Comparison of ENCODE assay signal across 18 cellular contexts in genomic region chr1:203572134-203572625, GRCh38. TPM values are rescaled to one million over a fixed set of nuclear protein-coding genes. Genes with fewer than 3 reads are reported as not detected.
DNase-seq lines count a peak whose midpoint lies in the region; ATAC-seq and TF ChIP-seq lines count a peak whose summit lies in the region.
"Had no signal": no experiment of that assay in that cellular context is flagged by ENCODE, and none has a peak within 500 bp of the region (broad histone marks: within the 10 kb centered on the region; RNA-seq: fewer than 3 reads in every experiment).

No MANE protein-coding gene starts in this region.

- TF ChIP-seq CTCF in HFFc6 (IDR thresholded peaks at IDR 0.05) (no peak), brain (conservative IDR thresholded peaks at IDR 0.05) (no peak), progenitor cell of endocrine pancreas (IDR thresholded peaks at IDR 0.05; ENCODE audit: unreplicated experiment) (no peak)

- H3K36me3 Mint-ChIP-seq in HFFc6 (ENCODE audit: low read depth) (no peaks in the 10 kb centered on the region), brain (no peaks in the 10 kb centered on the region), progenitor cell of endocrine pancreas (ENCODE audit: insufficient read depth) (no peaks in the 10 kb centered on the region)

- no peak for DNase-seq in HFFc6
- DNase-seq in iPS-NIHi11 (ENCODE audit: low spot score): peak; percentile 68
- no peak for DNase-seq in progenitor cell of endocrine pancreas (ENCODE audit: low spot score, unreplicated experiment)
- no peak for DNase-seq in RKO (ENCODE audit: low spot score)
- no peak for DNase-seq in NCI-H2081 treated with DMSO at 0.1 percent for 48 hours (lab: John Stamatoyannopoulos, UW)
- DNase-seq: activated naive CD4-positive, alpha-beta T cell treated with anti-CD3 and anti-CD28 coated beads for 36 hours; C1 segment of cervical spinal cord; cerebellar nuclear complex; DND-41; NCI-H187; NCI-H82; SHP77; sigmoid colon had no signal

- H3K4me1 Mint-ChIP-seq in HFFc6 (ENCODE audit: low read depth) (peaks cover 34% of the 10 kb centered on the region), brain (peaks cover 40% of the 10 kb centered on the region), progenitor cell of endocrine pancreas (ENCODE audit: low read depth) (no peaks in the 10 kb centered on the region)

- H3K9me3 Mint-ChIP-seq in HFFc6 (no peaks in the 10 kb centered on the region), brain (no peaks in the 10 kb centered on the region), progenitor cell of endocrine pancreas (ENCODE audit: low read depth) (no peaks in the 10 kb centered on the region)
- H3K9me3 Mint-ChIP-seq: activated naive CD4-positive, alpha-beta T cell treated with anti-CD3 and anti-CD28 coated beads for 36 hours; stimulated activated naive CD8-positive, alpha-beta T cell treated with anti-CD3 and anti-CD28 coated beads, Interleukin-15, Interleukin-2, amounts not matched to agents 100 ng/mL and 50 ng/mL, for 24 hours had no signal

- peaks cover 1% of the 10 kb centered on the region; the same call in 1 of the 2 replicates for H3K27me3 Mint-ChIP-seq in HFFc6 (ENCODE audit: insufficient read depth)
- H3K27me3 Mint-ChIP-seq in brain: peaks cover 3% of the 10 kb centered on the region
- peaks cover 11% of the 10 kb centered on the region for H3K27me3 Mint-ChIP-seq in progenitor cell of endocrine pancreas
- H3K27me3 Mint-ChIP-seq: stimulated activated naive CD8-positive, alpha-beta T cell treated with anti-CD3 and anti-CD28 coated beads, Interleukin-15, Interleukin-2, amounts not matched to agents 100 ng/mL and 50 ng/mL, for 24 hours had no signal

- H3K4me3 Mint-ChIP-seq in HFFc6 (no peak overlapping the region), brain (peak overlapping the region in 2 of 5 experiments; percentile 32 to 49), progenitor cell of endocrine pancreas (ENCODE audit: low read depth) (no peak overlapping the region)
- H3K4me3 Mint-ChIP-seq: activated naive CD4-positive, alpha-beta T cell treated with anti-CD3 and anti-CD28 coated beads for 36 hours; stimulated activated naive CD8-positive, alpha-beta T cell treated with anti-CD3 and anti-CD28 coated beads, Interleukin-15, Interleukin-2, amounts not matched to agents 100 ng/mL and 50 ng/mL, for 24 hours had no signal

- peak overlapping the region; percentile 62 for H3K27ac Mint-ChIP-seq in HFFc6
- H3K27ac Mint-ChIP-seq in brain: peak overlapping the region; percentile 41 to 97 (median 91)
- H3K27ac Mint-ChIP-seq in progenitor cell of endocrine pancreas: peak overlapping the region; percentile 7
- H3K27ac Mint-ChIP-seq: activated naive CD4-positive, alpha-beta T cell treated with anti-CD3 and anti-CD28 coated beads for 36 hours; stimulated activated naive CD8-positive, alpha-beta T cell treated with anti-CD3 and anti-CD28 coated beads, Interleukin-15, Interleukin-2, amounts not matched to agents 100 ng/mL and 50 ng/mL, for 24 hours had no signal

- ATAC-seq in GM19467 (IDR thresholded peaks at IDR 0.05; ENCODE audit: unreplicated experiment) (no peak), GM18868 (IDR thresholded peaks at IDR 0.05; ENCODE audit: unreplicated experiment) (no peak)
- ATAC-seq: esophagus mucosa had no signal

RNA-seq across cellular contexts. Expression of gene ATP2B4, which starts 54.5 kb away (rescaled TPM):
- 100 to 1,000 TPM; 199 to 243 (median 221) TPM for total RNA-seq in HFFc6 (2021; fragmentation: NEBNext Ultra II Directional; extraction: Animal tissue kit (Norgen Biotek cat#: 25700))
- polyA plus RNA-seq in brain (ENCODE audit: insufficient read depth, low read depth, low replicate concordance): 95.2 TPM
- total RNA-seq in progenitor cell of endocrine pancreas: 39.2 and 40.8 TPM in 2 replicates

Comparison
In these comparisons a context has a peak if more than half of its experiments do, and no peak if none do; other contexts are left out.
1. H3K27ac Mint-ChIP-seq: peak in every context shown above with its lines; median percentile 91 in brain; 62 in HFFc6; 7 in progenitor cell of endocrine pancreas.